8 cellular contexts compared by ENCODE assay signal in genomic region chr15:91942676-91943417, GRCh38.
DNase-seq lines count a peak whose midpoint lies in the region; ATAC-seq and TF ChIP-seq lines count a peak whose summit lies in the region.

No MANE protein-coding gene starts in this region.

- TF ChIP-seq POLR2A in gastrocnemius medialis (IDR thresholded peaks at IDR 0.05), result no peak

- H3K4me3 ChIP-seq in gastrocnemius medialis, result peak overlapping the region in 2 of 4 donors; percentile 25 to 34

- H3K27ac Mint-ChIP-seq in activated T-cell treated with anti-CD3 and anti-CD28 coated beads, Interleukin-2, amount 50 U/mL, for 72 hours, result peak overlapping the region; percentile 69

- peak overlapping the region; percentile 43 to 60 (median 56) for H3K27ac ChIP-seq in gastrocnemius medialis

- no peaks in the 10 kb centered on the region for H3K36me3 ChIP-seq in gastrocnemius medialis

- H3K4me1 ChIP-seq in gastrocnemius medialis, result peaks cover 35 to 55% of the 10 kb centered on the region in 2 donors

- H3K27me3 ChIP-seq in gastrocnemius medialis, result no peaks in the 10 kb centered on the region

- ATAC-seq in GM19452 (IDR thresholded peaks at IDR 0.05; ENCODE audit: unreplicated experiment), result peak; percentile 80
- peak; percentile 70 to 72 for ATAC-seq in activated T-cell treated with anti-CD3 and anti-CD28 coated beads, Interleukin-2, amount 50 U/mL, for 72 hours (replicated peaks in 1 of 2)
- ATAC-seq in gastrocnemius medialis, result peak; percentile 94 to 95

- intact Hi-C loops in head of caudate nucleus (cut with DNase I) (loop anchor here (10.0 kb wide), 2 partner anchors 88 to 132 kb away; partner anchors contain the start of gene SLCO3A1), gastrocnemius medialis (cut with DNase I; ENCODE audit: low total_unique reads) (loop anchor here (5.0 to 10.0 kb wide), 3 partner anchors 91 to 238 kb away; partner anchors contain the start of gene SLCO3A1)

- H3K4me1 Mint-ChIP-seq in activated T-cell treated with anti-CD3 and anti-CD28 coated beads, Interleukin-2, amount 50 U/mL, for 72 hours (ENCODE audit: low read depth), result peaks cover 52% of the 10 kb centered on the region

- H3K4me3 Mint-ChIP-seq in activated T-cell treated with anti-CD3 and anti-CD28 coated beads, Interleukin-2, amount 50 U/mL, for 72 hours, result peak overlapping the region; percentile 68 to 85

- no peaks in the 10 kb centered on the region for H3K27me3 Mint-ChIP-seq in activated T-cell treated with anti-CD3 and anti-CD28 coated beads, Interleukin-2, amount 50 U/mL, for 72 hours (ENCODE audit: low read depth)

- DNase-seq in AML-193 (lab: John Stamatoyannopoulos, UW), result peak; percentile 93 to 95
- peak; percentile 69 for DNase-seq in NCI-H1694 treated with DMSO at 0.1 percent for 48 hours (lab: John Stamatoyannopoulos, UW)
- DNase-seq in activated T-cell treated with anti-CD3 and anti-CD28 coated beads, Interleukin-2, amount 50 U/mL, for 72 hours, result peak; percentile 17 to 18
- peak in 25 of 42 donors; percentile 23 to 78 (median 49) for DNase-seq in head of caudate nucleus
- DNase-seq in gastrocnemius medialis, result peak; percentile 78 to 84
- no peak for DNase-seq in mesenteric fat pad (ENCODE audit: low spot score)
- no peak for DNase-seq in GM19240 (ENCODE audit: insufficient read length, low spot score)

- no peaks in the 10 kb centered on the region for H3K9me3 ChIP-seq in gastrocnemius medialis

- H3K36me3 Mint-ChIP-seq in activated T-cell treated with anti-CD3 and anti-CD28 coated beads, Interleukin-2, amount 50 U/mL, for 72 hours (ENCODE audit: insufficient read depth in 2 of 2), result no peaks in the 10 kb centered on the region

- TF ChIP-seq CTCF in gastrocnemius medialis (IDR thresholded peaks at IDR 0.05 in 4 of 5, conservative IDR thresholded peaks at IDR 0.05 in 1 of 5), result no peak

- in situ Hi-C loops in gastrocnemius medialis (cut with MboI; ENCODE audit: low sequenced_read_pairs in 4 of 4), result loop anchor here in 1 of 4 donors (25.0 kb wide), 1 partner anchor 231 kb away; no protein-coding TSS in a partner anchor

- no peaks in the 10 kb centered on the region for H3K9me3 Mint-ChIP-seq in activated T-cell treated with anti-CD3 and anti-CD28 coated beads, Interleukin-2, amount 50 U/mL, for 72 hours

Comparison
In these comparisons a context has a peak if more than half of its experiments do, and no peak if none do; other contexts are left out.
1. DNase-seq: peak in AML-193 (2 of 2), NCI-H1694 treated with DMSO at 0.1 percent for 48 hours (single experiment), activated T-cell treated with anti-CD3 and anti-CD28 coated beads, Interleukin-2, amount 50 U/mL, for 72 hours (2 of 2), head of caudate nucleus (25 of 42) and gastrocnemius medialis (2 of 2); none in mesenteric fat pad (single experiment) and GM19240 (single experiment).
2. Peak in every context shown above with its lines, with median percentiles within 50 percentile points of each other: ATAC-seq.